21 cellular contexts compared by ENCODE assay signal in the genomic region with DNA sequence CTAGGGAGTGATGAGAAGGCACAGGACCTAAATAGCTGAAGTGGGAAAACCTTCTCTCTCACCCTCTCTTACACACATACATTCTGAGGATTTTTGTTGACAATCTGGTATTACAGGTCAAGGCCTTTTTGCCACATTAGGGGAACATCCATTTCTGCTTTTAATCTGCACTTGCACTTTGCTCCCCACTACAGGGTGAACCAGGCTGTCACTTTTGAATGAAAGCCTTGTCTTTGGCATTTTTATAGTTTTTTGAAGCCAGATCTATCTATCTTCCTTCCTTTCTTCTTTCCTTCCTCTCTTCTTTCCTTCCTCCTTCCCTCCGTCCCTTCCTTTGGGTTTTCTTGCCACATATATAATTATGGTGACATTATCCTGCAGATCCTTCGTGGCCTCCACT.
DNase-seq lines count a peak whose midpoint lies in the region; ATAC-seq, FAIRE-seq and TF ChIP-seq lines count a peak whose summit lies in the region.
"Had no signal": no experiment of that assay in that cellular context is flagged by ENCODE, and none has a peak within 500 bp of the region (broad histone marks: within the 10 kb centered on the region; RNA-seq: fewer than 3 reads in every experiment).

No MANE protein-coding gene starts in this region.

- peak; percentile 3 for DNase-seq in DMS53 (lab: John Stamatoyannopoulos, UW)
- no peak for DNase-seq in DMS53 treated with DMSO at 0.1 percent for 48 hours (lab: John Stamatoyannopoulos, UW; ENCODE audit: unreplicated experiment)
- no peak for DNase-seq in HTR-8/SVneo (ENCODE audit: insufficient read length, low spot score)
- DNase-seq in PC-9: no peak
- peak; percentile 66 for DNase-seq in HepG2 (ENCODE audit: low spot score)
- no peak for DNase-seq in mucosa of descending colon
- DNase-seq: Caco-2; CD4-positive, CD25-positive, alpha-beta regulatory T cell; CD8-positive, alpha-beta T cell; DMS153; DMS79 treated with DMSO at 0.1 percent for 48 hours; GF-D8; GOT3; H7; HCEC 1CT had no signal

- H3K9ac ChIP-seq in HepG2 (ENCODE audit: insufficient read depth, low read depth, low read length): no peak overlapping the region
- H3K9ac ChIP-seq: BLaER1 had no signal

- ATAC-seq in HepG2 (peak; percentile 91), mucosa of descending colon (no peak), GM18502 (IDR thresholded peaks at IDR 0.05; ENCODE audit: poor library complexity, unreplicated experiment) (no peak)
- ATAC-seq: CD8-positive, alpha-beta T cell had no signal

- no peaks in the 10 kb centered on the region for H3K9me2 ChIP-seq in PC-9 (ENCODE audit: insufficient read depth)

- peaks cover 25% of the 10 kb centered on the region for H3K4me1 ChIP-seq in PC-9 (replicated peaks; ENCODE audit: insufficient read depth)
- H3K4me1 ChIP-seq in HepG2 (ENCODE audit: insufficient read depth, low read length): peaks cover 23% of the 10 kb centered on the region
- no peaks in the 10 kb centered on the region for H3K4me1 ChIP-seq in mucosa of descending colon (ENCODE audit: low read depth)
- H3K4me1 ChIP-seq: BLaER1, Caco-2 had no signal

- intact Hi-C loops in PC-9 (cut with micrococcal nuclease; ENCODE audit: unreplicated experiment) (no loop called here), HepG2 (cut with micrococcal nuclease; ENCODE audit: unreplicated experiment) (no loop called here), mucosa of descending colon (cut with DNase I, micrococcal nuclease) (no loop called here)

- H3K27me3 ChIP-seq in PC-9 (ENCODE audit: insufficient read depth, low read depth) (no peaks in the 10 kb centered on the region), HepG2 (ENCODE audit: control insufficient read depth in 1 of 2, insufficient read depth in 2 of 2, low read length in 2 of 2) (no peaks in the 10 kb centered on the region)
- H3K27me3 ChIP-seq: BLaER1 had no signal

- POLR2A ChIA-PET in PC-9 (lab: Charles Lee; ENCODE audit: unreplicated experiment): no interaction called here
- POLR2A ChIA-PET in HepG2 (lab: Yijun Ruan, JAX): no interaction called here

- TF ChIP-seq EP300 in HepG2 (IDR thresholded peaks at IDR 0.05; ENCODE audit: low read depth in 2 of 2, low read length in 2 of 2) (peak in 1 of 2 experiments; percentile 46; a peak in 1 of 4 replicates), HepG2 (CRISPR knock-in tag; IDR thresholded peaks at IDR 0.05; ENCODE audit: borderline replicate concordance) (no peak)

- FAIRE-seq in HTR-8/SVneo (lab: Jason Lieb, UNC) (peak; percentile 20), HepG2 (lab: Jason Lieb, UNC) (peak; percentile 40)
- FAIRE-seq: A204.1, GM12891 had no signal

- no peak overlapping the region for H3K4me3 ChIP-seq in PC-9
- H3K4me3 ChIP-seq in HepG2 (replicated peaks in 1 of 3; ENCODE audit: insufficient read depth in 1 of 3, low read depth in 2 of 3, low read length in 3 of 3): no peak overlapping the region
- no peak overlapping the region for H3K4me3 ChIP-seq in mucosa of descending colon
- H3K4me3 ChIP-seq: BLaER1 had no signal

- H3K27ac ChIP-seq in PC-9: no peak overlapping the region
- H3K27ac ChIP-seq in HepG2 (ENCODE audit: extremely low read length, insufficient read depth, low read length): no peak overlapping the region
- H3K27ac ChIP-seq: 22Rv1, BLaER1, C4-2B had no signal

- H3K36me3 ChIP-seq in PC-9 (ENCODE audit: low read depth) (no peaks in the 10 kb centered on the region), HepG2 (replicated peaks in 1 of 2; ENCODE audit: control insufficient read depth in 1 of 2, insufficient read depth in 2 of 2, low read length in 2 of 2) (no peaks in the 10 kb centered on the region), mucosa of descending colon (ENCODE audit: low read depth) (no peaks in the 10 kb centered on the region)
- H3K36me3 ChIP-seq: BLaER1 had no signal

- no peaks in the 10 kb centered on the region for H3K9me3 ChIP-seq in PC-9 (ENCODE audit: insufficient read depth, low read depth)
- H3K9me3 ChIP-seq in HepG2 (ENCODE audit: low read length): no peaks in the 10 kb centered on the region
- H3K9me3 ChIP-seq in mucosa of descending colon: no peaks in the 10 kb centered on the region
- H3K9me3 ChIP-seq: BLaER1, Caco-2 had no signal

- TF ChIP-seq RAD21 in HepG2 (CRISPR knock-in tag; IDR thresholded peaks at IDR 0.05): no peak

- WGBS in HepG2 (ENCODE audit: low lambda C conversion rate): 1% methylated on average over 2 of the region's 2 CpGs

- H4K20me1 ChIP-seq in PC-9 (ENCODE audit: insufficient read depth): no peaks in the 10 kb centered on the region
- no peaks in the 10 kb centered on the region for H4K20me1 ChIP-seq in HepG2 (ENCODE audit: insufficient read depth, low read length)
- H4K20me1 ChIP-seq: BLaER1 had no signal

- H3K79me2 ChIP-seq in PC-9 (ENCODE audit: low read depth) (no peaks in the 10 kb centered on the region), HepG2 (ENCODE audit: insufficient read depth, low read length) (no peaks in the 10 kb centered on the region)

- H2AFZ ChIP-seq in PC-9 (no peak overlapping the region), HepG2 (ENCODE audit: low read length) (no peak overlapping the region)

- TF ChIP-seq CTCF in PC-9 (conservative IDR thresholded peaks at IDR 0.05) (no peak), HepG2 (CRISPR knock-in tag; IDR thresholded peaks at IDR 0.05) (no peak), mucosa of descending colon (IDR thresholded peaks at IDR 0.05) (no peak)

- BruUV-seq in PC-9 (replicated peaks; lab: Mats Ljungman, UMichigan) (no TSS peak), HepG2 (replicated peaks; lab: Mats Ljungman, UMichigan) (no TSS peak)

- CTCF ChIA-PET in PC-9 (lab: Charles Lee) (no interaction called here), HepG2 (lab: Yijun Ruan, JAX; ENCODE audit: low intra/inter-chr PET ratio, low total read pairs) (no interaction called here)

- in situ Hi-C loops in HepG2 (cut with HindIII; ENCODE audit: extremely low pct_ligation_motif_present, low pct_unique_long_range_greater_than_20kb): no loop called here

- H3F3A ChIP-seq in PC-9 (ENCODE audit: insufficient read depth, low read depth): no peaks in the 10 kb centered on the region

- TF ChIP-seq POLR2A in HepG2 (IDR thresholded peaks at IDR 0.05; ENCODE audit: insufficient read depth in 1 of 2, low read depth in 2 of 2, low read length in 2 of 2): no peak

- H3K4me2 ChIP-seq in PC-9: peak overlapping the region; percentile 17; the same call in 1 of the 2 replicates
- peak overlapping the region; percentile 45; the same call in 1 of the 2 replicates for H3K4me2 ChIP-seq in HepG2 (ENCODE audit: low read depth, low read length)
- H3K4me2 ChIP-seq: BLaER1 had no signal

TF ChIP-seq in HepG2, 621 proteins besides CTCF, POLR2A, EP300 and RAD21 (continues in another document):
- peak; percentile 17; the same call in 1 of the 2 replicates for TF ChIP-seq HDAC2 (CRISPR knock-in tag; IDR thresholded peaks at IDR 0.05)
- peak; percentile 15; the same call in 1 of the 2 replicates for TF ChIP-seq MAFF (IDR thresholded peaks at IDR 0.05; ENCODE audit: low read depth, low read length)
- TF ChIP-seq CREM (IDR thresholded peaks at IDR 0.05): peak; percentile 27; the same call in 1 of the 2 replicates
- no peak for TF ChIP-seq CREM (CRISPR knock-in tag; IDR thresholded peaks at IDR 0.05)
- peak; percentile 66; the same call in 1 of the 2 replicates for TF ChIP-seq HMG20A (CRISPR knock-in tag; IDR thresholded peaks at IDR 0.05; ENCODE audit: borderline replicate concordance)
- TF ChIP-seq, protein P1, sequence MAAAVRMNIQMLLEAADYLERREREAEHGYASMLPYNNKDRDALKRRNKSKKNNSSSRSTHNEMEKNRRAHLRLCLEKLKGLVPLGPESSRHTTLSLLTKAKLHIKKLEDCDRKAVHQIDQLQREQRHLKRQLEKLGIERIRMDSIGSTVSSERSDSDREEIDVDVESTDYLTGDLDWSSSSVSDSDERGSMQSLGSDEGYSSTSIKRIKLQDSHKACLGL (CRISPR knock-in tag; IDR thresholded peaks at IDR 0.05): no peak
- TF ChIP-seq FOXO1 (CRISPR knock-in tag; IDR thresholded peaks at IDR 0.05): peak; percentile 41; the same call in 1 of the 2 replicates
- TF ChIP-seq FOXA1 (IDR thresholded peaks at IDR 0.05): no peak
- TF ChIP-seq FOXA1 (CRISPR knock-in tag; IDR thresholded peaks at IDR 0.05): peak; percentile 72
- 0 out of 2 replicates have a peak, but pooled peaks have one; percentile 7 for TF ChIP-seq FOSL2 (CRISPR knock-in tag; IDR thresholded peaks at IDR 0.05)
- TF ChIP-seq, protein P2, sequence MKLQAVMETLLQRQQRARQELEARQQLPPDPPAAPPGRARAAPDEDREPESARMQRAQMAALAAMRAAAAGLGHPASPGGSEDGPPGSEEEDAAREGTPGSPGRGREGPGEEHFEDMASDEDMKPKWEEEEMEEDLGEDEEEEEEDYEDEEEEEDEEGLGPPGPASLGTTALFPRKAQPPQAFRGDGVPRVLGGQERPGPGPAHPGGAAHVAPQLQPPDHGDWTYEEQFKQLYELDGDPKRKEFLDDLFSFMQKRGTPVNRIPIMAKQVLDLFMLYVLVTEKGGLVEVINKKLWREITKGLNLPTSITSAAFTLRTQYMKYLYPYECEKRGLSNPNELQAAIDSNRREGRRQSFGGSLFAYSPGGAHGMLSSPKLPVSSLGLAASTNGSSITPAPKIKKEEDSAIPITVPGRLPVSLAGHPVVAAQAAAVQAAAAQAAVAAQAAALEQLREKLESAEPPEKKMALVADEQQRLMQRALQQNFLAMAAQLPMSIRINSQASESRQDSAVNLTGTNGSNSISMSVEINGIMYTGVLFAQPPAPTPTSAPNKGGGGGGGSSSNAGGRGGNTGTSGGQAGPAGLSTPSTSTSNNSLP (IDR thresholded peaks at IDR 0.05; ENCODE audit: low read depth, low read length): peak; percentile 31; the same call in 1 of the 2 replicates
- peak; percentile 41; the same call in 1 of the 2 replicates for TF ChIP-seq ISL2 (CRISPR knock-in tag; IDR thresholded peaks at IDR 0.05)
- TF ChIP-seq, protein P3, sequence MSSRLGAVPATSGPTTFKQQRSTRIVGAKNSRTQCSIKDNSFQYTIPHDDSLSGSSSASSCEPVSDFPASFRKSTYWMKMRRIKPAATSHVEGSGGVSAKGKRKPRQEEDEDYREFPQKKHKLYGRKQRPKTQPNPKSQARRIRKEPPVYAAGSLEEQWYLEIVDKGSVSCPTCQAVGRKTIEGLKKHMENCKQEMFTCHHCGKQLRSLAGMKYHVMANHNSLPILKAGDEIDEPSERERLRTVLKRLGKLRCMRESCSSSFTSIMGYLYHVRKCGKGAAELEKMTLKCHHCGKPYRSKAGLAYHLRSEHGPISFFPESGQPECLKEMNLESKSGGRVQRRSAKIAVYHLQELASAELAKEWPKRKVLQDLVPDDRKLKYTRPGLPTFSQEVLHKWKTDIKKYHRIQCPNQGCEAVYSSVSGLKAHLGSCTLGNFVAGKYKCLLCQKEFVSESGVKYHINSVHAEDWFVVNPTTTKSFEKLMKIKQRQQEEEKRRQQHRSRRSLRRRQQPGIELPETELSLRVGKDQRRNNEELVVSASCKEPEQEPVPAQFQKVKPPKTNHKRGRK (CRISPR knock-in tag; IDR thresholded peaks at IDR 0.05): peak; percentile 89
- peak; percentile 94 for TF ChIP-seq NR2F6 (IDR thresholded peaks at IDR 0.05)
- TF ChIP-seq NR2F6 (CRISPR knock-in tag; IDR thresholded peaks at IDR 0.05): peak; percentile 92
- TF ChIP-seq MAFK (conservative IDR thresholded peaks at IDR 0.05 in 1 of 2, IDR thresholded peaks at IDR 0.05 in 1 of 2; ENCODE audit: low read length in 2 of 2): peak in 1 of 2 experiments; percentile 15; a peak in 1 of 4 replicates

Comparison
In these comparisons a context has a peak if more than half of its experiments do, and no peak if none do; other contexts are left out.
1. DNase-seq: peak in DMS53 (single experiment) and HepG2 (single experiment); none in DMS53 treated with DMSO at 0.1 percent for 48 hours (single experiment), HTR-8/SVneo (single experiment), PC-9 (0 of 2) and mucosa of descending colon (0 of 3).